Comparison of ENCODE assay signal across 20 cellular contexts in the genomic region with DNA sequence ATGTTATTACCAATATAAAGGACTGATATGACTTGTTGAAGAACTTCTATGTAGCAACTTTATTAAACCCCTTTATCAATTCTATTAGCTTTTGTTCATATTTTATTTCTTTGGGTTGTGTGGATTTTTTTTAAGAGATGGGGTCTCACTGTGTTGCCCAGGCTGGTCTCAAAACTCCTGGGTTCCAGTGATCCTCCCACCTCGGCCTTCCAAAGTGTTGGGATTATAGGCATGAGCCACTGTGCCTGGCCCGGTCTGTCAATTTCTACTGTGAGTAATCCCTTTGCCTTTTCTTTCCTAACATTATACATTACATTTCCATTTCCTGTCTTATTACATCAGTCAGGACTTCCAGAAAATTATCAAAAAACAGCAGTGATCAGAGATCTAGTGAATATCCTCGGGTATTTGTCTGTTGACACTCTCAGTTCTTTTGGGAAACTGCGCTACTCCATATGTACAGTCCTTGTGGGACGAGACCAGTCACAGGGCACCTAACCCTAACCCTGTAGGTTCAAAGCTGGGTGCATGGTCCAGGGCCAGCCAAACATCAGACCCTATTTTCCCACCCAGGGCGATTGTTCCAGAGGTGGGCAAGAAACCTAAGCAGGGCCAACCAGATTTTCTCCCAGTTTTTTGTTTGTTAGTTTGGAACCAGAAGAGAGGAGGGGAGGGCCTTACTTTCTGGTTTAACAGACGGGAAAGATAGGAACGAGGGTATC. TPM values are rescaled to one million over a fixed set of nuclear protein-coding genes. Genes with fewer than 3 reads are reported as not detected.
DNase-seq lines count a peak whose midpoint lies in the region; ATAC-seq, FAIRE-seq and TF ChIP-seq lines count a peak whose summit lies in the region.
"Had no signal": no experiment of that assay in that cellular context is flagged by ENCODE, and none has a peak within 500 bp of the region (broad histone marks: within the 10 kb centered on the region; RNA-seq: fewer than 3 reads in every experiment).

No MANE protein-coding gene starts in this region.

- TF ChIP-seq EP300 in HepG2 (IDR thresholded peaks at IDR 0.05; ENCODE audit: low read depth in 2 of 2, low read length in 2 of 2) (no peak), HepG2 (CRISPR knock-in tag; IDR thresholded peaks at IDR 0.05; ENCODE audit: borderline replicate concordance) (no peak), SK-N-SH (IDR thresholded peaks at IDR 0.05; ENCODE audit: borderline replicate concordance in 1 of 2, low read depth in 1 of 2, low read length in 1 of 2) (no peak)

- H2AFZ ChIP-seq in HepG2 (ENCODE audit: low read length) (peak overlapping the region; percentile 47), SK-N-SH (ENCODE audit: low read depth) (no peak overlapping the region)

- no peaks in the 10 kb centered on the region for H3K36me3 Mint-ChIP-seq in CD4-positive, alpha-beta T cell (ENCODE audit: low read depth)
- H3K36me3 Mint-ChIP-seq in T-helper 17 cell (ENCODE audit: low read depth) (no peaks in the 10 kb centered on the region), nephron progenitor cell (ENCODE audit: low read depth) (no peaks in the 10 kb centered on the region)

- H3K4me2 ChIP-seq in HepG2 (ENCODE audit: low read depth, low read length) (peak overlapping the region; percentile 87), SK-N-SH (no peak overlapping the region)
- H3K4me2 ChIP-seq: BLaER1 treated with 17β-estradiol and CSF1 and Interleukin-3, amounts not matched to agents 10 nM and 100 nM had no signal

- no peaks in the 10 kb centered on the region for H4K20me1 ChIP-seq in HepG2 (ENCODE audit: insufficient read depth, low read length)
- H4K20me1 ChIP-seq in SK-N-SH (ENCODE audit: insufficient read depth) = no peaks in the 10 kb centered on the region

- peaks cover 65% of the 10 kb centered on the region for H3K27me3 Mint-ChIP-seq in CD4-positive, alpha-beta T cell
- H3K27me3 Mint-ChIP-seq in T-helper 17 cell (peaks cover 49% of the 10 kb centered on the region), nephron progenitor cell (ENCODE audit: low read depth, poor library complexity) (peaks cover 60% of the 10 kb centered on the region)

- H3K4me1 ChIP-seq in HepG2 (ENCODE audit: insufficient read depth, low read length) = peaks cover 56% of the 10 kb centered on the region
- no peaks in the 10 kb centered on the region; a peak in 1 of 4 replicates for H3K4me1 ChIP-seq in SK-N-SH (ENCODE audit: control insufficient read depth in 1 of 2, insufficient read depth in 2 of 2, low read depth in 1 of 2, low read length in 1 of 2)

- H3K27me3 ChIP-seq in CD4-positive, alpha-beta T cell (ENCODE audit: control insufficient read depth, insufficient read depth, low read length) = peaks cover 56% of the 10 kb centered on the region
- no peaks in the 10 kb centered on the region; a peak in 1 of 5 replicates for H3K27me3 ChIP-seq in HepG2 (ENCODE audit: control insufficient read depth in 1 of 2, insufficient read depth in 2 of 2, low read length in 2 of 2)
- no peaks in the 10 kb centered on the region for H3K27me3 ChIP-seq in SK-N-SH (ENCODE audit: insufficient read depth)
- H3K27me3 ChIP-seq: MG63 had no signal

- WGBS in HepG2 (ENCODE audit: low lambda C conversion rate) = 23% methylated on average over 8 of the region's 8 CpGs
- 93% methylated on average over 8 of the region's 8 CpGs for WGBS in SK-N-SH (ENCODE audit: low lambda C conversion rate)

- H3K4me3 Mint-ChIP-seq in CD4-positive, alpha-beta T cell = peak overlapping the region; percentile 1
- H3K4me3 Mint-ChIP-seq in T-helper 17 cell = peak overlapping the region; percentile 31
- H3K4me3 Mint-ChIP-seq in nephron progenitor cell = peak overlapping the region; percentile 70

- H3K27ac Mint-ChIP-seq in CD4-positive, alpha-beta T cell = no peak overlapping the region
- no peak overlapping the region for H3K27ac Mint-ChIP-seq in T-helper 17 cell
- H3K27ac Mint-ChIP-seq in nephron progenitor cell = no peak overlapping the region

- H3K9ac ChIP-seq in HepG2 (ENCODE audit: insufficient read depth, low read depth, low read length) = no peak overlapping the region
- H3K9ac ChIP-seq in SK-N-SH = no peak overlapping the region
- H3K9ac ChIP-seq: BLaER1 treated with 17β-estradiol and CSF1 and Interleukin-3, amounts not matched to agents 10 nM and 100 nM had no signal

- H3K4me3 ChIP-seq in HepG2 (replicated peaks in 1 of 3; ENCODE audit: insufficient read depth in 1 of 3, low read depth in 2 of 3, low read length in 3 of 3) (peak overlapping the region; percentile 27 to 91 (median 34); a peak in 5 of 6 replicates), SK-N-SH (ENCODE audit: low read depth in 2 of 2, low read length in 1 of 2) (no peak overlapping the region)
- H3K4me3 ChIP-seq: BLaER1 treated with 17β-estradiol and CSF1 and Interleukin-3, amounts not matched to agents 10 nM and 100 nM; MG63 had no signal

- no peak overlapping the region for H3K27ac ChIP-seq in CD4-positive, alpha-beta T cell (ENCODE audit: low read depth, low read length)
- H3K27ac ChIP-seq in HepG2 (ENCODE audit: extremely low read length, insufficient read depth, low read length) (peak overlapping the region; percentile 94), SK-N-SH (ENCODE audit: low read depth in 2 of 2, low read length in 1 of 2) (no peak overlapping the region)
- H3K27ac ChIP-seq: BLaER1 treated with 17β-estradiol and CSF1 and Interleukin-3, amounts not matched to agents 10 nM and 100 nM had no signal

- intact Hi-C loops in CD4-positive, alpha-beta T cell (cut with DNase I, micrococcal nuclease) = no loop called here
- intact Hi-C loops in HepG2 (cut with micrococcal nuclease; ENCODE audit: unreplicated experiment) = no loop called here

- no peaks in the 10 kb centered on the region for H3K9me3 ChIP-seq in CD4-positive, alpha-beta T cell (ENCODE audit: control insufficient read depth, low read length)
- no peaks in the 10 kb centered on the region for H3K9me3 ChIP-seq in T-helper 17 cell (ENCODE audit: control insufficient read depth, low read length, poor library complexity, severe bottlenecking)
- no peaks in the 10 kb centered on the region for H3K9me3 ChIP-seq in HepG2 (ENCODE audit: low read length)
- no peaks in the 10 kb centered on the region for H3K9me3 ChIP-seq in SK-N-SH
- H3K9me3 ChIP-seq: BLaER1 treated with 17β-estradiol and CSF1 and Interleukin-3, amounts not matched to agents 10 nM and 100 nM; MG63 had no signal

- peaks cover 10% of the 10 kb centered on the region for H3K4me1 Mint-ChIP-seq in CD4-positive, alpha-beta T cell (ENCODE audit: low read depth)
- H3K4me1 Mint-ChIP-seq in T-helper 17 cell (peaks cover 6% of the 10 kb centered on the region), nephron progenitor cell (peaks cover 13% of the 10 kb centered on the region)

- POLR2A ChIA-PET in CD4-positive, alpha-beta T cell (lab: Charles Lee) = no interaction called here
- POLR2A ChIA-PET in HepG2 (lab: Yijun Ruan, JAX) = interaction anchor here (0.8 to 3.3 kb wide), 3 partner anchors 19 to 187 kb away, joined by 3 to 35 read pairs (median 3); a partner anchor contains a TSS
- POLR2A ChIA-PET in SK-N-SH (lab: Yijun Ruan, JAX) = no interaction called here

- peaks cover 4% of the 10 kb centered on the region for H3F3A ChIP-seq in SK-N-SH (replicated peaks; ENCODE audit: insufficient read depth)

- H3K9me2 ChIP-seq in SK-N-SH = no peaks in the 10 kb centered on the region

- no peak for ATAC-seq in CD4-positive, alpha-beta T cell (ENCODE audit: poor library complexity)
- ATAC-seq in T-helper 17 cell = no peak
- ATAC-seq in HepG2 = no peak
- ATAC-seq in HG03139 (IDR thresholded peaks at IDR 0.05; ENCODE audit: unreplicated experiment) = no peak

- TF ChIP-seq RAD21 in HepG2 (CRISPR knock-in tag; IDR thresholded peaks at IDR 0.05) = no peak
- no peak for TF ChIP-seq RAD21 in SK-N-SH (IDR thresholded peaks at IDR 0.05; ENCODE audit: low read length)

- CTCF ChIA-PET in CD4-positive, alpha-beta T cell (lab: Charles Lee) = no interaction called here
- CTCF ChIA-PET in HepG2 (lab: Yijun Ruan, JAX; ENCODE audit: low intra/inter-chr PET ratio, low total read pairs) (no interaction called here), SK-N-SH (lab: Yijun Ruan, JAX) (interaction anchor here (1.0 to 1.5 kb wide), 2 partner anchors 231 to 234 kb away, joined by 3 to 5 read pairs; no protein-coding TSS in a partner anchor)

- no peak for TF ChIP-seq CTCF in CD4-positive, alpha-beta T cell (IDR thresholded peaks at IDR 0.05)
- TF ChIP-seq CTCF in HepG2 (CRISPR knock-in tag; IDR thresholded peaks at IDR 0.05) (no peak), nephron progenitor cell (IDR thresholded peaks at IDR 0.05) (no peak), SK-N-SH (IDR thresholded peaks at IDR 0.05) (no peak)

- in situ Hi-C loops in HepG2 (cut with HindIII; ENCODE audit: extremely low pct_ligation_motif_present, low pct_unique_long_range_greater_than_20kb) = no loop called here

- peak; percentile 30 for FAIRE-seq in HepG2 (lab: Jason Lieb, UNC)
- FAIRE-seq: A204.1, H54 had no signal

- DNase-seq in CD4-positive, alpha-beta T cell = no peak
- DNase-seq in T-helper 17 cell (no peak), HepG2 (ENCODE audit: low spot score) (no peak), nephron progenitor cell (no peak), RKO (ENCODE audit: low spot score) (no peak), SK-N-SH (no peak)
- no peak for DNase-seq in activated CD8-positive, alpha-beta memory T cell treated with anti-CD3 and anti-CD28 coated beads, Interleukin-2, amount 50 U/mL, for 48 hours
- DNase-seq: IMR-90, Karpas-422, MG63, NCI-H1092, NCI-H146, NCI-H2081, NCI-H510A treated with DMSO at 0.1 percent for 48 hours had no signal

- no peak for TF ChIP-seq POLR2A in HepG2 (IDR thresholded peaks at IDR 0.05; ENCODE audit: insufficient read depth in 1 of 2, low read depth in 2 of 2, low read length in 2 of 2)

- H3K79me2 ChIP-seq in HepG2 (ENCODE audit: insufficient read depth, low read length) (peaks cover 31% of the 10 kb centered on the region), SK-N-SH (ENCODE audit: insufficient read depth) (no peaks in the 10 kb centered on the region)

- H3K36me3 ChIP-seq in HepG2 (replicated peaks in 1 of 2; ENCODE audit: control insufficient read depth in 1 of 2, insufficient read depth in 2 of 2, low read length in 2 of 2) (no peaks in the 10 kb centered on the region), SK-N-SH (replicated peaks in 1 of 2; ENCODE audit: control insufficient read depth in 1 of 2, insufficient read depth in 2 of 2, low read length in 1 of 2) (no peaks in the 10 kb centered on the region)
- H3K36me3 ChIP-seq: BLaER1 treated with 17β-estradiol and CSF1 and Interleukin-3, amounts not matched to agents 10 nM and 100 nM; MG63 had no signal

- no peaks in the 10 kb centered on the region for H3K9me3 Mint-ChIP-seq in CD4-positive, alpha-beta T cell
- no peaks in the 10 kb centered on the region for H3K9me3 Mint-ChIP-seq in nephron progenitor cell

- BruUV-seq in HepG2 (replicated peaks; lab: Mats Ljungman, UMichigan) = TSS peak; percentile 62

RNA-seq across cellular contexts. Expression of a gene that starts 1.7 kb away (rescaled TPM):
- not detected for total RNA-seq in CD4-positive, alpha-beta T cell
- not detected for total RNA-seq in T-helper 17 cell
- 38.0 and 67.5 TPM in 2 replicates for total RNA-seq in HepG2 (2016; rRNA removed; fragmentation: Illumina TruSeq; extraction: Trizol)
- total RNA-seq in HepG2 (2016; cell fraction: cytosol; rRNA removed; fragmentation: Illumina TruSeq; extraction: Trizol; ENCODE audit: low read depth) = 22.7 and 24.7 TPM in 2 replicates
- total RNA-seq in HepG2 (2016; cell fraction: insoluble cytoplasmic fraction; rRNA removed; fragmentation: Illumina TruSeq; extraction: Trizol) = 36.6 and 66.0 TPM in 2 replicates
- total RNA-seq in HepG2 (2016; cell fraction: membrane; rRNA removed; fragmentation: Illumina TruSeq; extraction: Trizol) = 42.1 and 43.9 TPM in 2 replicates
- 68.7 and 71.8 TPM in 2 replicates for total RNA-seq in HepG2 (2016; cell fraction: nucleus; rRNA removed; fragmentation: Illumina TruSeq; extraction: Trizol)
- 42.1 and 54.0 TPM in 2 replicates for polyA plus RNA-seq in HepG2 (2011; rRNA removed)
- 58.1 and 59.4 TPM in 2 replicates for polyA plus RNA-seq in HepG2 (2011; cell fraction: cytosol; rRNA removed)
- 117 and 122 TPM in 2 replicates for polyA plus RNA-seq in HepG2 (2011; cell fraction: nucleus; rRNA removed)
- 53.4 and 66.1 TPM in 2 replicates for polyA plus RNA-seq in HepG2 (2012)
- polyA plus RNA-seq in HepG2 (2016; cell fraction: cytosol; fragmentation: Illumina TruSeq; extraction: Trizol; ENCODE audit: low read depth) = 12.9 and 14.1 TPM in 2 replicates
- polyA plus RNA-seq in HepG2 (2016; cell fraction: insoluble cytoplasmic fraction; fragmentation: Illumina TruSeq; extraction: Trizol; ENCODE audit: low read depth) = 34.5 and 35.1 TPM in 2 replicates
- polyA plus RNA-seq in HepG2 (2016; cell fraction: membrane; fragmentation: Illumina TruSeq; extraction: Trizol; ENCODE audit: low read depth) = 25.8 and 26.4 TPM in 2 replicates
- polyA plus RNA-seq in HepG2 (2016; cell fraction: nucleus; fragmentation: Illumina TruSeq; extraction: Trizol; ENCODE audit: insufficient read depth, low read depth) = 136 and 139 TPM in 2 replicates
- polyA minus RNA-seq in HepG2 (2011; rRNA and poly(A)+ RNA removed; ENCODE audit: low replicate concordance) = 14.1 and 431 TPM in 2 replicates
- 50.8 and 61.4 TPM in 2 replicates for polyA minus RNA-seq in HepG2 (2011; cell fraction: cytosol; rRNA and poly(A)+ RNA removed)
- polyA minus RNA-seq in HepG2 (2011; cell fraction: nucleus; rRNA and poly(A)+ RNA removed) = 40.2 and 44.1 TPM in 2 replicates
- polyA plus RNA-seq in SK-N-SH (2012; rRNA removed) = 3.5 and 4.4 TPM in 2 replicates
- 2.2 and 2.6 TPM in 2 replicates for polyA plus RNA-seq in SK-N-SH (2012; cell fraction: cytosol; rRNA removed)
- 4.6 and 6.1 TPM in 2 replicates for polyA plus RNA-seq in SK-N-SH (2012; cell fraction: nucleus; rRNA removed)
- total RNA-seq: Daoy, HT-29, IMR-90 had no signal
- polyA plus RNA-seq: IMR-90 had no signal

Comparison
In these comparisons a context has a peak if more than half of its experiments do, and no peak if none do; other contexts are left out.
1. H3K4me3 Mint-ChIP-seq: peak in every context shown above with its lines; median percentile 70 in nephron progenitor cell; 31 in T-helper 17 cell; 1 in CD4-positive, alpha-beta T cell.
2. H3K4me3 ChIP-seq: peak in HepG2 (3 of 3); none in SK-N-SH (0 of 2).
3. RNA of a gene that starts 1.7 kb away (total RNA-seq): 22.7 to 71.8 TPM in HepG2; not detected in CD4-positive, alpha-beta T cell and not detected in T-helper 17 cell; every median in the first group is over 10 times any median in the second.